Comparison of ENCODE assay signal across 1 cellular context in genomic region chr10:5999440-6000165, GRCh38.
TF ChIP-seq lines count a peak whose summit lies in the region.

No MANE protein-coding gene starts in this region.

TF ChIP-seq in HepG2, 621 proteins besides CTCF, POLR2A, EP300 and RAD21 (continued from another document):
- TF ChIP-seq, protein P1, sequence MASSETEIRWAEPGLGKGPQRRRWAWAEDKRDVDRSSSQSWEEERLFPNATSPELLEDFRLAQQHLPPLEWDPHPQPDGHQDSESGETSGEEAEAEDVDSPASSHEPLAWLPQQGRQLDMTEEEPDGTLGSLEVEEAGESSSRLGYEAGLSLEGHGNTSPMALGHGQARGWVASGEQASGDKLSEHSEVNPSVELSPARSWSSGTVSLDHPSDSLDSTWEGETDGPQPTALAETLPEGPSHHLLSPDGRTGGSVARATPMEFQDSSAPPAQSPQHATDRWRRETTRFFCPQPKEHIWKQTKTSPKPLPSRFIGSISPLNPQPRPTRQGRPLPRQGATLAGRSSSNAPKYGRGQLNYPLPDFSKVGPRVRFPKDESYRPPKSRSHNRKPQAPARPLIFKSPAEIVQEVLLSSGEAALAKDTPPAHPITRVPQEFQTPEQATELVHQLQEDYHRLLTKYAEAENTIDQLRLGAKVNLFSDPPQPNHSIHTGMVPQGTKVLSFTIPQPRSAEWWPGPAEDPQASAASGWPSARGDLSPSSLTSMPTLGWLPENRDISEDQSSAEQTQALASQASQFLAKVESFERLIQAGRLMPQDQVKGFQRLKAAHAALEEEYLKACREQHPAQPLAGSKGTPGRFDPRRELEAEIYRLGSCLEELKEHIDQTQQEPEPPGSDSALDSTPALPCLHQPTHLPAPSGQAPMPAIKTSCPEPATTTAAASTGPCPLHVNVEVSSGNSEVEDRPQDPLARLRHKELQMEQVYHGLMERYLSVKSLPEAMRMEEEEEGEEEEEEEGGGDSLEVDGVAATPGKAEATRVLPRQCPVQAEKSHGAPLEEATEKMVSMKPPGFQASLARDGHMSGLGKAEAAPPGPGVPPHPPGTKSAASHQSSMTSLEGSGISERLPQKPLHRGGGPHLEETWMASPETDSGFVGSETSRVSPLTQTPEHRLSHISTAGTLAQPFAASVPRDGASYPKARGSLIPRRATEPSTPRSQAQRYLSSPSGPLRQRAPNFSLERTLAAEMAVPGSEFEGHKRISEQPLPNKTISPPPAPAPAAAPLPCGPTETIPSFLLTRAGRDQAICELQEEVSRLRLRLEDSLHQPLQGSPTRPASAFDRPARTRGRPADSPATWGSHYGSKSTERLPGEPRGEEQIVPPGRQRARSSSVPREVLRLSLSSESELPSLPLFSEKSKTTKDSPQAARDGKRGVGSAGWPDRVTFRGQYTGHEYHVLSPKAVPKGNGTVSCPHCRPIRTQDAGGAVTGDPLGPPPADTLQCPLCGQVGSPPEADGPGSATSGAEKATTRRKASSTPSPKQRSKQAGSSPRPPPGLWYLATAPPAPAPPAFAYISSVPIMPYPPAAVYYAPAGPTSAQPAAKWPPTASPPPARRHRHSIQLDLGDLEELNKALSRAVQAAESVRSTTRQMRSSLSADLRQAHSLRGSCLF (CRISPR knock-in tag; IDR thresholded peaks at IDR 0.05; ENCODE audit: borderline replicate concordance) = no peak
- TF ChIP-seq ETV5 (CRISPR knock-in tag; IDR thresholded peaks at IDR 0.05; ENCODE audit: borderline replicate concordance) (no peak), ZNF274 (CRISPR knock-in tag; IDR thresholded peaks at IDR 0.05) (no peak)
- TF ChIP-seq, protein P2, sequence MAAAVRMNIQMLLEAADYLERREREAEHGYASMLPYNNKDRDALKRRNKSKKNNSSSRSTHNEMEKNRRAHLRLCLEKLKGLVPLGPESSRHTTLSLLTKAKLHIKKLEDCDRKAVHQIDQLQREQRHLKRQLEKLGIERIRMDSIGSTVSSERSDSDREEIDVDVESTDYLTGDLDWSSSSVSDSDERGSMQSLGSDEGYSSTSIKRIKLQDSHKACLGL (CRISPR knock-in tag; IDR thresholded peaks at IDR 0.05) = no peak
- TF ChIP-seq, protein P3, sequence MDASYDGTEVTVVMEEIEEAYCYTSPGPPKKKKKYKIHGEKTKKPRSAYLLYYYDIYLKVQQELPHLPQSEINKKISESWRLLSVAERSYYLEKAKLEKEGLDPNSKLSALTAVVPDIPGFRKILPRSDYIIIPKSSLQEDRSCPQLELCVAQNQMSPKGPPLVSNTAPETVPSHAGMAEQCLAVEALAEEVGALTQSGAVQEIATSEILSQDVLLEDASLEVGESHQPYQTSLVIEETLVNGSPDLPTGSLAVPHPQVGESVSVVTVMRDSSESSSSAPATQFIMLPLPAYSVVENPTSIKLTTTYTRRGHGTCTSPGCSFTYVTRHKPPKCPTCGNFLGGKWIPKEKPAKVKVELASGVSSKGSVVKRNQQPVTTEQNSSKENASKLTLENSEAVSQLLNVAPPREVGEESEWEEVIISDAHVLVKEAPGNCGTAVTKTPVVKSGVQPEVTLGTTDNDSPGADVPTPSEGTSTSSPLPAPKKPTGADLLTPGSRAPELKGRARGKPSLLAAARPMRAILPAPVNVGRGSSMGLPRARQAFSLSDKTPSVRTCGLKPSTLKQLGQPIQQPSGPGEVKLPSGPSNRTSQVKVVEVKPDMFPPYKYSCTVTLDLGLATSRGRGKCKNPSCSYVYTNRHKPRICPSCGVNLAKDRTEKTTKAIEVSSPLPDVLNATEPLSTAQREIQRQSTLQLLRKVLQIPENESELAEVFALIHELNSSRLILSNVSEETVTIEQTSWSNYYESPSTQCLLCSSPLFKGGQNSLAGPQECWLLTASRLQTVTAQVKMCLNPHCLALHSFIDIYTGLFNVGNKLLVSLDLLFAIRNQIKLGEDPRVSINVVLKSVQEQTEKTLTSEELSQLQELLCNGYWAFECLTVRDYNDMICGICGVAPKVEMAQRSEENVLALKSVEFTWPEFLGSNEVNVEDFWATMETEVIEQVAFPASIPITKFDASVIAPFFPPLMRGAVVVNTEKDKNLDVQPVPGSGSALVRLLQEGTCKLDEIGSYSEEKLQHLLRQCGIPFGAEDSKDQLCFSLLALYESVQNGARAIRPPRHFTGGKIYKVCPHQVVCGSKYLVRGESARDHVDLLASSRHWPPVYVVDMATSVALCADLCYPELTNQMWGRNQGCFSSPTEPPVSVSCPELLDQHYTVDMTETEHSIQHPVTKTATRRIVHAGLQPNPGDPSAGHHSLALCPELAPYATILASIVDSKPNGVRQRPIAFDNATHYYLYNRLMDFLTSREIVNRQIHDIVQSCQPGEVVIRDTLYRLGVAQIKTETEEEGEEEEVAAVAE (CRISPR knock-in tag; IDR thresholded peaks at IDR 0.05; ENCODE audit: borderline replicate concordance) = no peak
TF ChIP-seq in HepG2: peak in this region for 0.
